20 cellular contexts compared by ENCODE assay signal in the genomic region with DNA sequence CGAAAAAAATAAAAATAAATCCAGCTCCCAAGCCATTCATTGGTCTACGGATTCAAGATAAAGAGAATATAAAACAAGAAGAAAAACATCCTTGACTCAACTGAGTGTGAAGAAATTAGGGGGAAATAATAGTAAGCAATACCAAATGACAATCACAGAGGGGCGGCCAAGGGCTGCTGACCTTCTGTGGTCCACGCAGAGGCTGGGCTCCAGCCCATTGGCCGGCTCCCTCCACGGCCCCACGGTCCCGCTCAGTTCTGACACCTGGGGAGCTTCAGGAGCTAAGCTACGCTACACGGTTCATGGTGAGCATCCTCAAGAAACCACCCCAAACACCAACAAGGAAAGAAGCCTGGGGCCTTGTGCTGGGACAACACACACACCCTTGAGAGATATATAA. TPM values are rescaled to one million over a fixed set of nuclear protein-coding genes. Genes with fewer than 3 reads are reported as not detected.
A peak's percentile ranks its signal among the peaks of the same experiment; 100 is the strongest.
DNase-seq lines count a peak whose midpoint lies in the region; ATAC-seq and TF ChIP-seq lines count a peak whose summit lies in the region.
"Had no signal": no experiment of that assay in that cellular context is flagged by ENCODE, and none has a peak within 500 bp of the region (broad histone marks: within the 10 kb centered on the region; RNA-seq: fewer than 3 reads in every experiment).

No MANE protein-coding gene starts in this region.

- no peak overlapping the region for H3K4me3 ChIP-seq in GM23338
- no peak overlapping the region for H3K4me3 ChIP-seq in osteoblast (ENCODE audit: insufficient read depth, low read length)

- H3K27ac Mint-ChIP-seq in GM23338 (no peak overlapping the region), glutamatergic neuron (ENCODE audit: unreplicated experiment) (no peak overlapping the region)
- H3K27ac Mint-ChIP-seq in central memory CD8-positive, alpha-beta T cell (ENCODE audit: low read depth) = peak overlapping the region; percentile 44

- no peak overlapping the region for H3K4me2 ChIP-seq in GM23338
- no peak overlapping the region for H3K4me2 ChIP-seq in osteoblast (ENCODE audit: insufficient read depth, low read length)

- H3K79me2 ChIP-seq in GM23338 (replicated peaks; ENCODE audit: insufficient read depth) (no peaks in the 10 kb centered on the region), osteoblast (ENCODE audit: insufficient read depth, low read length) (no peaks in the 10 kb centered on the region)

- no peak for DNase-seq in GM23338 (ENCODE audit: low spot score)
- no peak for DNase-seq in central memory CD8-positive, alpha-beta T cell (ENCODE audit: low spot score in 2 of 2)
- DNase-seq in osteoblast (ENCODE audit: insufficient read length, low spot score, missing footprints) = peak; percentile 80
- DNase-seq in CD1c-positive myeloid dendritic cell (ENCODE audit: extremely low spot score) = no peak
- DNase-seq in NCI-H226 = no peak
- DNase-seq in glutamatergic neuron = no peak
- DNase-seq: ACHN, C1 segment of cervical spinal cord, DMS79 treated with DMSO at 0.1 percent for 48 hours, GDM1, NCI-H187, NCI-H2107, NCI-H510A treated with DMSO at 0.1 percent for 48 hours, NCI-H82, OCI-M1, Right ventricle myocardium superior had no signal

- no peak overlapping the region for H3K27ac ChIP-seq in GM23338 (ENCODE audit: low read depth)
- H3K27ac ChIP-seq in osteoblast (ENCODE audit: low read depth, low read length) = no peak overlapping the region

- H3K36me3 ChIP-seq in ES-I3 (ENCODE audit: insufficient read depth, low read length) (no peaks in the 10 kb centered on the region), GM23338 (ENCODE audit: insufficient read depth) (no peaks in the 10 kb centered on the region; the same call in 1 of the 2 replicates), osteoblast (ENCODE audit: insufficient read depth, low read length) (no peaks in the 10 kb centered on the region)

- H3K4me1 Mint-ChIP-seq in GM23338 (peaks cover 49% of the 10 kb centered on the region), glutamatergic neuron (ENCODE audit: low read depth, unreplicated experiment) (peaks cover 20% of the 10 kb centered on the region)
- peaks cover 15% of the 10 kb centered on the region for H3K4me1 Mint-ChIP-seq in central memory CD8-positive, alpha-beta T cell

- H4K20me1 ChIP-seq in GM23338 (replicated peaks; ENCODE audit: insufficient read depth) (no peaks in the 10 kb centered on the region), osteoblast (ENCODE audit: insufficient read depth, low read length) (no peaks in the 10 kb centered on the region)

- H2AFZ ChIP-seq in GM23338 = peak overlapping the region; percentile 74; the same call in 1 of the 2 replicates
- no peak overlapping the region for H2AFZ ChIP-seq in osteoblast (ENCODE audit: low read length)

- ATAC-seq in GM23338 = peak; percentile 32
- ATAC-seq in central memory CD8-positive, alpha-beta T cell (replicated peaks; ENCODE audit: extremely low read depth, poor library complexity, severe bottlenecking) = no peak

- TF ChIP-seq CTCF in GM23338 (conservative IDR thresholded peaks at IDR 0.05; ENCODE audit: low read depth in 2 of 2) (peak; percentile 15 to 34; a peak in 3 of 4 replicates), osteoblast (IDR thresholded peaks at IDR 0.05; ENCODE audit: extremely low read depth, low read depth, low read length) (no peak), glutamatergic neuron (IDR thresholded peaks at IDR 0.05; ENCODE audit: partially characterized antibody, unreplicated experiment) (no peak)

- peak overlapping the region; percentile 30; the same call in 1 of the 2 replicates for H3K9ac ChIP-seq in ES-I3 (ENCODE audit: low read depth, low read length)

- H3K4me1 ChIP-seq in ES-I3 (ENCODE audit: insufficient read depth, low read length) (peaks cover 10% of the 10 kb centered on the region; the same call in 1 of the 2 replicates), GM23338 (ENCODE audit: insufficient read depth) (peaks cover 15% of the 10 kb centered on the region; the same call in 1 of the 2 replicates), osteoblast (ENCODE audit: insufficient read depth, low read length) (no peaks in the 10 kb centered on the region)

- H3K9me3 Mint-ChIP-seq in GM23338 (peaks cover 19% of the 10 kb centered on the region; the same call in 2 of the 3 replicates), glutamatergic neuron (ENCODE audit: unreplicated experiment) (peaks cover 19% of the 10 kb centered on the region)
- H3K9me3 Mint-ChIP-seq in central memory CD8-positive, alpha-beta T cell = peaks cover 8% of the 10 kb centered on the region

- H3K27me3 ChIP-seq in GM23338 (ENCODE audit: insufficient read depth) (no peaks in the 10 kb centered on the region), osteoblast (ENCODE audit: insufficient read depth, low read length) (peaks cover 44% of the 10 kb centered on the region)

- H3K36me3 Mint-ChIP-seq in GM23338 (ENCODE audit: low read depth) = peaks cover 17% of the 10 kb centered on the region; the same call in 1 of the 3 replicates
- H3K36me3 Mint-ChIP-seq in central memory CD8-positive, alpha-beta T cell (ENCODE audit: insufficient read depth) = peaks cover 2% of the 10 kb centered on the region
- H3K36me3 Mint-ChIP-seq in glutamatergic neuron (ENCODE audit: unreplicated experiment) = peaks cover 24% of the 10 kb centered on the region

- H3K9me3 ChIP-seq in ES-I3 (ENCODE audit: control insufficient read depth, insufficient read depth, low read length) = 0 out of 2 replicates have a peak, but pooled peaks cover 7% of the 10 kb centered on the region
- H3K9me3 ChIP-seq in osteoblast (ENCODE audit: low read depth, low read length) = no peaks in the 10 kb centered on the region

- no peak overlapping the region; the same call in 2 of the 3 replicates for H3K4me3 Mint-ChIP-seq in GM23338
- H3K4me3 Mint-ChIP-seq in central memory CD8-positive, alpha-beta T cell = no peak overlapping the region
- H3K4me3 Mint-ChIP-seq in glutamatergic neuron (ENCODE audit: unreplicated experiment) = no peak overlapping the region

- H3F3A ChIP-seq in GM23338 (replicated peaks; ENCODE audit: low read depth) = no peaks in the 10 kb centered on the region

- H3K9me2 ChIP-seq in GM23338 (ENCODE audit: insufficient read depth) = no peaks in the 10 kb centered on the region

- H3K27me3 Mint-ChIP-seq in GM23338 (ENCODE audit: insufficient read depth, low read depth, poor library complexity) (peaks cover 19% of the 10 kb centered on the region), glutamatergic neuron (ENCODE audit: unreplicated experiment) (peaks cover 17% of the 10 kb centered on the region)
- H3K27me3 Mint-ChIP-seq in central memory CD8-positive, alpha-beta T cell = peaks cover 57% of the 10 kb centered on the region

TF ChIP-seq in GM23338, 12 proteins besides CTCF, POLR2A, EP300 and RAD21 (continues in another document):
- TF ChIP-seq JUNB (IDR thresholded peaks at IDR 0.05; ENCODE audit: unreplicated experiment) (no peak), STAT1 (IDR thresholded peaks at IDR 0.05; ENCODE audit: unreplicated experiment) (no peak), CREB1 (CRISPR knock-in tag; IDR thresholded peaks at IDR 0.05; ENCODE audit: low read depth) (no peak), EZH2 (IDR thresholded peaks at IDR 0.05; ENCODE audit: low read depth, unreplicated experiment) (no peak)
- TF ChIP-seq, protein P1, sequence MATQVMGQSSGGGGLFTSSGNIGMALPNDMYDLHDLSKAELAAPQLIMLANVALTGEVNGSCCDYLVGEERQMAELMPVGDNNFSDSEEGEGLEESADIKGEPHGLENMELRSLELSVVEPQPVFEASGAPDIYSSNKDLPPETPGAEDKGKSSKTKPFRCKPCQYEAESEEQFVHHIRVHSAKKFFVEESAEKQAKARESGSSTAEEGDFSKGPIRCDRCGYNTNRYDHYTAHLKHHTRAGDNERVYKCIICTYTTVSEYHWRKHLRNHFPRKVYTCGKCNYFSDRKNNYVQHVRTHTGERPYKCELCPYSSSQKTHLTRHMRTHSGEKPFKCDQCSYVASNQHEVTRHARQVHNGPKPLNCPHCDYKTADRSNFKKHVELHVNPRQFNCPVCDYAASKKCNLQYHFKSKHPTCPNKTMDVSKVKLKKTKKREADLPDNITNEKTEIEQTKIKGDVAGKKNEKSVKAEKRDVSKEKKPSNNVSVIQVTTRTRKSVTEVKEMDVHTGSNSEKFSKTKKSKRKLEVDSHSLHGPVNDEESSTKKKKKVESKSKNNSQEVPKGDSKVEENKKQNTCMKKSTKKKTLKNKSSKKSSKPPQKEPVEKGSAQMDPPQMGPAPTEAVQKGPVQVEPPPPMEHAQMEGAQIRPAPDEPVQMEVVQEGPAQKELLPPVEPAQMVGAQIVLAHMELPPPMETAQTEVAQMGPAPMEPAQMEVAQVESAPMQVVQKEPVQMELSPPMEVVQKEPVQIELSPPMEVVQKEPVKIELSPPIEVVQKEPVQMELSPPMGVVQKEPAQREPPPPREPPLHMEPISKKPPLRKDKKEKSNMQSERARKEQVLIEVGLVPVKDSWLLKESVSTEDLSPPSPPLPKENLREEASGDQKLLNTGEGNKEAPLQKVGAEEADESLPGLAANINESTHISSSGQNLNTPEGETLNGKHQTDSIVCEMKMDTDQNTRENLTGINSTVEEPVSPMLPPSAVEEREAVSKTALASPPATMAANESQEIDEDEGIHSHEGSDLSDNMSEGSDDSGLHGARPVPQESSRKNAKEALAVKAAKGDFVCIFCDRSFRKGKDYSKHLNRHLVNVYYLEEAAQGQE (IDR thresholded peaks at IDR 0.05; ENCODE audit: unreplicated experiment) = no peak

RNA-seq across cellular contexts. Expression of a gene that starts 0.4 kb away (rescaled TPM):
- total RNA-seq in GM23338 (2014; rRNA removed; shearing (Covaris generic)) = not detected in 2 replicates
- not detected in 2 replicates for polyA plus RNA-seq in GM23338 (2016; fragmentation: Nextera tagmentation; extraction: Ambion mirVana)
- not detected in 2 replicates for total RNA-seq in osteoblast
- not detected for total RNA-seq in glutamatergic neuron (ENCODE audit: unreplicated experiment)
- total RNA-seq: H4, HT-29, M059J, Right ventricle myocardium superior had no signal

RNA-seq across cellular contexts. Expression of a gene that starts 14.6 kb away (rescaled TPM):
- not detected in 2 replicates for total RNA-seq in GM23338 (2014; rRNA removed; shearing (Covaris generic))
- not detected in 2 replicates for polyA plus RNA-seq in GM23338 (2016; fragmentation: Nextera tagmentation; extraction: Ambion mirVana)
- not detected in 2 replicates for total RNA-seq in osteoblast
- not detected for total RNA-seq in glutamatergic neuron (ENCODE audit: unreplicated experiment)
- total RNA-seq: H4, HT-29, M059J, Right ventricle myocardium superior had no signal

RNA-seq across cellular contexts. Expression of a gene that starts 14.8 kb away (rescaled TPM):
- 0.35 TPM in 1 of 2 replicates, not detected in the other for total RNA-seq in GM23338 (2014; rRNA removed; shearing (Covaris generic))
- 0.45 and 0.92 TPM in 2 replicates for polyA plus RNA-seq in GM23338 (2016; fragmentation: Nextera tagmentation; extraction: Ambion mirVana)
- total RNA-seq in osteoblast (not detected in 2 replicates), glutamatergic neuron (ENCODE audit: unreplicated experiment) (not detected)
- total RNA-seq: HT-29, M059J had no signal

RNA-seq across cellular contexts. Expression of a gene that starts 29.8 kb away (rescaled TPM):
- not detected in 2 replicates for total RNA-seq in GM23338 (2014; rRNA removed; shearing (Covaris generic))
- polyA plus RNA-seq in GM23338 (2016; fragmentation: Nextera tagmentation; extraction: Ambion mirVana) = not detected in 2 replicates
- not detected in 2 replicates for total RNA-seq in osteoblast
- total RNA-seq in glutamatergic neuron (ENCODE audit: unreplicated experiment) = not detected
- total RNA-seq: H4, HT-29, M059J, Right ventricle myocardium superior had no signal

RNA-seq across cellular contexts. Expression of a gene that starts 38.8 kb away (rescaled TPM):
- not detected in 2 replicates for total RNA-seq in GM23338 (2014; rRNA removed; shearing (Covaris generic))
- polyA plus RNA-seq in GM23338 (2016; fragmentation: Nextera tagmentation; extraction: Ambion mirVana) = not detected in 2 replicates
- total RNA-seq in osteoblast = not detected in 2 replicates
- total RNA-seq in glutamatergic neuron (ENCODE audit: unreplicated experiment) = not detected
- total RNA-seq: H4, HT-29, M059J, Right ventricle myocardium superior had no signal

Comparison
In these comparisons a context has a peak if more than half of its experiments do, and no peak if none do; other contexts are left out.
1. CTCF ChIP-seq: peak in GM23338 (2 of 2); none in osteoblast (single experiment) and glutamatergic neuron (single experiment).